Comparison of ENCODE assay signal across 15 cellular contexts in genomic region chr4:91471280-91471679, GRCh38.
DNase-seq lines count a peak whose midpoint lies in the region; ATAC-seq and TF ChIP-seq lines count a peak whose summit lies in the region.
"Had no signal": no experiment of that assay in that cellular context is flagged by ENCODE, and none has a peak within 500 bp of the region (broad histone marks: within the 10 kb centered on the region; RNA-seq: fewer than 3 reads in every experiment).

No MANE protein-coding gene starts in this region.

- H3K4me3 Mint-ChIP-seq in nephron progenitor cell (no peak overlapping the region), natural killer cell (no peak overlapping the region)
- no peak overlapping the region for H3K4me3 Mint-ChIP-seq in activated CD4-positive, alpha-beta T cell treated with anti-CD3 and anti-CD28 coated beads for 36 hours

- CTCF ChIA-PET in HEK293T (lab: Yijun Ruan, JAX) = no interaction called here
- CTCF ChIA-PET in activated CD4-positive, alpha-beta T cell treated with anti-CD3 and anti-CD28 coated beads for 36 hours (lab: Charles Lee) = no interaction called here

- no peak for ATAC-seq in activated CD4-positive, alpha-beta T cell treated with anti-CD3 and anti-CD28 coated beads for 36 hours
- no peak for ATAC-seq in natural killer cell

- H3K27me3 Mint-ChIP-seq in nephron progenitor cell (ENCODE audit: low read depth, poor library complexity) (no peaks in the 10 kb centered on the region), natural killer cell (ENCODE audit: low read depth in 2 of 2) (no peaks in the 10 kb centered on the region)
- H3K27me3 Mint-ChIP-seq in activated CD4-positive, alpha-beta T cell treated with anti-CD3 and anti-CD28 coated beads for 36 hours = no peaks in the 10 kb centered on the region

- H3K36me3 Mint-ChIP-seq in nephron progenitor cell (ENCODE audit: low read depth) (no peaks in the 10 kb centered on the region), natural killer cell (no peaks in the 10 kb centered on the region)
- no peaks in the 10 kb centered on the region for H3K36me3 Mint-ChIP-seq in activated CD4-positive, alpha-beta T cell treated with anti-CD3 and anti-CD28 coated beads for 36 hours (ENCODE audit: low read depth)

- no peak for TF ChIP-seq CTCF in nephron progenitor cell (IDR thresholded peaks at IDR 0.05)
- no peak for TF ChIP-seq CTCF in natural killer cell (IDR thresholded peaks at IDR 0.05)

- H3K27ac Mint-ChIP-seq in nephron progenitor cell (no peak overlapping the region), natural killer cell (no peak overlapping the region)
- no peak overlapping the region for H3K27ac Mint-ChIP-seq in activated CD4-positive, alpha-beta T cell treated with anti-CD3 and anti-CD28 coated beads for 36 hours

- POLR2A ChIA-PET in HEK293T (lab: Yijun Ruan, JAX) = no interaction called here
- POLR2A ChIA-PET in activated CD4-positive, alpha-beta T cell treated with anti-CD3 and anti-CD28 coated beads for 36 hours (lab: Charles Lee) = no interaction called here

- H3K4me1 Mint-ChIP-seq in nephron progenitor cell (peaks cover 7% of the 10 kb centered on the region), natural killer cell (no peaks in the 10 kb centered on the region)
- H3K4me1 Mint-ChIP-seq in activated CD4-positive, alpha-beta T cell treated with anti-CD3 and anti-CD28 coated beads for 36 hours = no peaks in the 10 kb centered on the region

- H3K9me3 Mint-ChIP-seq in nephron progenitor cell (peaks cover 2% of the 10 kb centered on the region), natural killer cell (peaks cover 5 to 6% of the 10 kb centered on the region in 2 donors)
- H3K9me3 Mint-ChIP-seq in activated CD4-positive, alpha-beta T cell treated with anti-CD3 and anti-CD28 coated beads for 36 hours (ENCODE audit: low read depth) = peaks cover 6% of the 10 kb centered on the region

- intact Hi-C loops in activated CD4-positive, alpha-beta T cell treated with anti-CD3 and anti-CD28 coated beads for 36 hours (cut with DNase I, micrococcal nuclease) = no loop called here
- intact Hi-C loops in natural killer cell (cut with micrococcal nuclease) = no loop called here

- peak; percentile 13 for DNase-seq in NCI-H1105 treated with DMSO at 0.1 percent for 48 hours (lab: John Stamatoyannopoulos, UW)
- DNase-seq in NCI-H1105 (lab: John Stamatoyannopoulos, UW) = no peak
- DNase-seq in HEK293T (ENCODE audit: extremely low spot score) = peak; percentile 3
- DNase-seq in cerebellar nuclear complex (lab: John Stamatoyannopoulos, UW) = peak; percentile 59 to 84
- peak; percentile 31 for DNase-seq in nephron progenitor cell
- no peak for DNase-seq in activated CD4-positive, alpha-beta T cell treated with anti-CD3 and anti-CD28 coated beads for 36 hours
- no peak for DNase-seq in epidermal melanocyte (ENCODE audit: insufficient read length, low spot score)
- DNase-seq in natural killer cell = no peak
- DNase-seq: COR-L47, DND-41, GF-D8, KG1, NCI-H1092, NCI-H2029, SHP77 treated with DMSO at 0.1 percent for 48 hours had no signal

TF ChIP-seq in HEK293T, 16 proteins besides CTCF, POLR2A, EP300 and RAD21:
- TF ChIP-seq NFRKB (IDR thresholded peaks at IDR 0.05) = no peak
- no peak for TF ChIP-seq ZNF384 (IDR thresholded peaks at IDR 0.05)
- TF ChIP-seq BHLHE40 (IDR thresholded peaks at IDR 0.05; ENCODE audit: borderline replicate concordance) = no peak
- TF ChIP-seq TARDBP (IDR thresholded peaks at IDR 0.05) = no peak
- no peak for TF ChIP-seq L3MBTL2 (conservative IDR thresholded peaks at IDR 0.05)
- TF ChIP-seq ELF4 (IDR thresholded peaks at IDR 0.05) = no peak
TF ChIP-seq in HEK293T: peak in this region for 0.

Comparison
In these comparisons a context has a peak if more than half of its experiments do, and no peak if none do; other contexts are left out.
1. DNase-seq: peak in NCI-H1105 treated with DMSO at 0.1 percent for 48 hours (single experiment), HEK293T (single experiment), cerebellar nuclear complex (2 of 2) and nephron progenitor cell (single experiment); none in NCI-H1105 (single experiment), activated CD4-positive, alpha-beta T cell treated with anti-CD3 and anti-CD28 coated beads for 36 hours (single experiment), epidermal melanocyte (single experiment) and natural killer cell (single experiment).